ENCODE assay signal across 8 cellular contexts in the genomic region with DNA sequence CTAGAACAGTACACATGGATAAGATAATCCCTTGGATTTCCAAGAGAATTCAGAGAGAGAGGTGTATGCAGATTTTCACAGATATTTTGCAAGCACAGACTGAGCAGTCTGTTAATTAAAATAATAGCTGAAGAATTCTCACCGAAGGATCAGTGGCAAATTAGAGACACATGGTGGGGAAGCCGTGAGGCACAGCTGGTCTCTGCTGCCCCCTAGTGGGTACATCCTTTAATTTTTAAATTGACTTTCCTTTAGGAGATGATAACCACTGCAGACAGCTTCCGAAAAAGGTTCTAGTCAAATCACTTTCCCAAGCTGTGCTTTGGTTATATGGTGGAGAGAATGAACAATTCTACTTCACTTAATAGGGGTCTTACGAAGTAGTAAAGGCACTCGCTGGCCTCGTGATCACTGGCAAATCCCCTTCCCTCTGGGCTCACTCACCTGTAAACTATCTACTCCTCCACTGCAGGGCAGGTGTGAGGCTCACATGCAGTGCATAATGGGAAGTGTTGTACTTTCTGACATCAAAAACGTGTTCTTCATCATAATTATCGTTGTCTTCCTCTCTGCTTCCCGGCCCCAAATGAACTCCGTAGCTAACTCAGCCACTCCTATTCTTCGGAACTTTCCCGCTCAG. TPM values are rescaled to one million over a fixed set of nuclear protein-coding genes. Genes with fewer than 3 reads are reported as not detected.
DNase-seq lines count a peak whose midpoint lies in the region; ATAC-seq, FAIRE-seq and TF ChIP-seq lines count a peak whose summit lies in the region.

No MANE protein-coding gene starts in this region.

- H3K27me3 ChIP-seq in RWPE2 (ENCODE audit: insufficient read depth, poor library complexity, severe bottlenecking) (no peaks in the 10 kb centered on the region), parathyroid adenoma (ENCODE audit: control insufficient read depth, insufficient read depth, low read length) (no peaks in the 10 kb centered on the region)

- peak; percentile 99 for TF ChIP-seq CTCF in RWPE2 (IDR thresholded peaks at IDR 0.05; ENCODE audit: poor library complexity, severe bottlenecking)
- peak; percentile 70 for TF ChIP-seq CTCF in parathyroid adenoma (IDR thresholded peaks at IDR 0.05)

- ATAC-seq in RWPE2 (ENCODE audit: low read depth) (peak; percentile 69), GM18868 (IDR thresholded peaks at IDR 0.05; ENCODE audit: unreplicated experiment) (no peak), GM18520 (IDR thresholded peaks at IDR 0.05; ENCODE audit: unreplicated experiment) (no peak)

- H3K36me3 ChIP-seq in RWPE2 (ENCODE audit: low read depth) (peaks cover 54% of the 10 kb centered on the region), parathyroid adenoma (ENCODE audit: control insufficient read depth, insufficient read depth, low read length) (no peaks in the 10 kb centered on the region)

- H3K27ac ChIP-seq in RWPE2 (ENCODE audit: poor library complexity, severe bottlenecking): no peak overlapping the region
- no peak overlapping the region for H3K27ac ChIP-seq in parathyroid adenoma

- H3K9ac ChIP-seq in parathyroid adenoma: no peak overlapping the region

- H3K9me3 ChIP-seq in RWPE2 (ENCODE audit: severe bottlenecking) (peaks cover 4% of the 10 kb centered on the region), parathyroid adenoma (ENCODE audit: control insufficient read depth, low read length) (no peaks in the 10 kb centered on the region)

- peaks cover 10% of the 10 kb centered on the region for H3K4me1 ChIP-seq in RWPE2 (ENCODE audit: insufficient read depth, poor library complexity, severe bottlenecking)
- H3K4me1 ChIP-seq in parathyroid adenoma: no peaks in the 10 kb centered on the region

- H3K4me2 ChIP-seq in parathyroid adenoma (ENCODE audit: low read length): no peak overlapping the region

- peaks cover 2% of the 10 kb centered on the region for H3K79me2 ChIP-seq in parathyroid adenoma

- DNase-seq in GM04504 (ENCODE audit: low read depth): peak; percentile 39
- DNase-seq in KG1 (lab: John Stamatoyannopoulos, UW): peak; percentile 64
- DNase-seq in RWPE2 (ENCODE audit: low spot score): no peak
- DNase-seq in activated T-helper 9 cell treated with anti-CD3 and anti-CD28 coated beads, Interleukin-2, amount 50 U/mL, for 16 hours (ENCODE audit: low read depth): peak; percentile 27
- DNase-seq in frontal cortex (ENCODE audit: low spot score in 2 of 2): peak; percentile 24 to 63

- H3K4me3 ChIP-seq in RWPE2 (ENCODE audit: severe bottlenecking) (no peak overlapping the region), parathyroid adenoma (ENCODE audit: low read depth, low read length) (no peak overlapping the region)

- no peak for FAIRE-seq in frontal cortex (lab: Jason Lieb, UNC)

- no peak overlapping the region for H2AFZ ChIP-seq in parathyroid adenoma

RNA-seq across cellular contexts. Expression of a gene that starts 19.5 kb away (rescaled TPM):
- 12.2 TPM for total RNA-seq in frontal cortex

RNA-seq across cellular contexts. Expression of a gene that starts 30.6 kb away (rescaled TPM):
- total RNA-seq in frontal cortex: 6.1 TPM
